In genomic region chr2:45713591-45713990, GRCh38 we compare ENCODE assay signal across 22 cellular contexts.
DNase-seq lines count a peak whose midpoint lies in the region; ATAC-seq and TF ChIP-seq lines count a peak whose summit lies in the region.
"Had no signal": no experiment of that assay in that cellular context is flagged by ENCODE, and none has a peak within 500 bp of the region (broad histone marks: within the 10 kb centered on the region; RNA-seq: fewer than 3 reads in every experiment).

No MANE protein-coding gene starts in this region.

- intact Hi-C loops in Caco-2 (cut with micrococcal nuclease; ENCODE audit: unreplicated experiment), result no loop called here
- intact Hi-C loops in prostate gland (cut with DNase I), result no loop called here

- H3K4me1 ChIP-seq in BLaER1 (peaks cover 89% of the 10 kb centered on the region), MM.1S (ENCODE audit: low read length) (peaks cover 24% of the 10 kb centered on the region), Caco-2 (no peaks in the 10 kb centered on the region), prostate gland (replicated peaks) (no peaks in the 10 kb centered on the region)

- POLR2A ChIA-PET in Caco-2 (lab: Charles Lee), result no interaction called here

- TF ChIP-seq CTCF in MM.1S (IDR thresholded peaks at IDR 0.05; ENCODE audit: low read length), result no peak
- TF ChIP-seq CTCF in Caco-2 (IDR thresholded peaks at IDR 0.05; ENCODE audit: insufficient read depth in 1 of 2, low read depth in 1 of 2, low read length in 1 of 2, severe bottlenecking in 1 of 2, unreplicated experiment in 1 of 2), result no peak
- no peak for TF ChIP-seq CTCF in prostate gland (IDR thresholded peaks at IDR 0.05)

- H3K4me3 Mint-ChIP-seq in Caco-2 (ENCODE audit: unreplicated experiment), result no peak overlapping the region
- H3K4me3 Mint-ChIP-seq: T-cell had no signal

- H3K27me3 Mint-ChIP-seq in Caco-2 (ENCODE audit: insufficient read depth, unreplicated experiment), result no peaks in the 10 kb centered on the region
- H3K27me3 Mint-ChIP-seq: T-cell had no signal

- H3K27ac ChIP-seq in BLaER1 (no peak overlapping the region), MM.1S (ENCODE audit: low read length) (peak overlapping the region; percentile 53; the same call in 1 of the 2 replicates), prostate gland (no peak overlapping the region)
- H3K27ac ChIP-seq: 22Rv1, PC-9, RWPE1 had no signal

- no peak overlapping the region for H2AFZ ChIP-seq in MM.1S (ENCODE audit: low read length)
- H2AFZ ChIP-seq: PC-9 had no signal

- no peak overlapping the region for H3K27ac Mint-ChIP-seq in Caco-2 (ENCODE audit: unreplicated experiment)
- H3K27ac Mint-ChIP-seq: T-cell had no signal

- CTCF ChIA-PET in Caco-2 (lab: Charles Lee), result interaction anchor here (1.7 kb wide), 1 partner anchor 70 kb away, joined by 7 read pairs; no protein-coding TSS in a partner anchor

- no peaks in the 10 kb centered on the region for H3K36me3 Mint-ChIP-seq in Caco-2 (ENCODE audit: insufficient read depth, unreplicated experiment)

- H3K9me3 Mint-ChIP-seq in Caco-2 (ENCODE audit: unreplicated experiment), result no peaks in the 10 kb centered on the region

- peaks cover 8% of the 10 kb centered on the region for H3F3A ChIP-seq in MM.1S (ENCODE audit: insufficient read depth, low read length)

- H3K9me3 ChIP-seq in BLaER1 (peaks cover 28% of the 10 kb centered on the region), MM.1S (replicated peaks; ENCODE audit: insufficient read depth, low read length) (no peaks in the 10 kb centered on the region), Caco-2 (no peaks in the 10 kb centered on the region), prostate gland (no peaks in the 10 kb centered on the region)

- H4K20me1 ChIP-seq in BLaER1 (peaks cover 100% of the 10 kb centered on the region), MM.1S (ENCODE audit: insufficient read depth, low read length) (no peaks in the 10 kb centered on the region)

- peaks cover 12% of the 10 kb centered on the region; the same call in 1 of the 2 replicates for H3K79me2 ChIP-seq in MM.1S (ENCODE audit: low read length)

- H3K9ac ChIP-seq in BLaER1, result no peak overlapping the region
- peak overlapping the region; percentile 10; the same call in 1 of the 2 replicates for H3K9ac ChIP-seq in MM.1S (ENCODE audit: low read length)

- peak overlapping the region; percentile 32; the same call in 1 of the 2 replicates for H3K4me2 ChIP-seq in BLaER1
- peak overlapping the region; percentile 42 for H3K4me2 ChIP-seq in MM.1S (ENCODE audit: low read depth, low read length)
- H3K4me2 ChIP-seq: PC-9 had no signal

- H3K9me2 ChIP-seq in MM.1S (replicated peaks; ENCODE audit: insufficient read depth, low read length), result no peaks in the 10 kb centered on the region

- TF ChIP-seq POLR2A in erythroblast (IDR thresholded peaks at IDR 0.05; ENCODE audit: low read length) (no peak), prostate gland (IDR thresholded peaks at IDR 0.05) (no peak)

- H3K36me3 ChIP-seq in BLaER1 (peaks cover 92% of the 10 kb centered on the region), MM.1S (replicated peaks; ENCODE audit: insufficient read depth, low read length) (no peaks in the 10 kb centered on the region), Caco-2 (ENCODE audit: control insufficient read depth, insufficient read depth, low read length) (no peaks in the 10 kb centered on the region), prostate gland (no peaks in the 10 kb centered on the region)

- DNase-seq in MM.1S (peak; percentile 67), DMS114 treated with DMSO at 0.1 percent for 48 hours (lab: John Stamatoyannopoulos, UW; ENCODE audit: unreplicated experiment) (no peak), erythroblast (lab: John Stamatoyannopoulos, UW) (no peak), Caco-2 (no peak), prostate gland (ENCODE audit: low spot score) (no peak)
- DNase-seq: DMS 273 treated with DMSO at 0.1 percent for 48 hours, GDM1, NCI-H1105 treated with DMSO at 0.1 percent for 48 hours, NCI-H187, NCI-H2107, NCI-H510A, NCI-H748 treated with DMSO at 0.1 percent for 48 hours, PC-9, SIG-M5, T-cell had no signal

- ATAC-seq in GM21381 (IDR thresholded peaks at IDR 0.05; ENCODE audit: unreplicated experiment) (peak; percentile 53), HG02884 (IDR thresholded peaks at IDR 0.05; ENCODE audit: unreplicated experiment) (peak; percentile 50)
- ATAC-seq: K562, SK-N-SH treated with all-trans-retinoic acid at 6 μM for 48 hours, T-cell had no signal

- no peaks in the 10 kb centered on the region for H3K4me1 Mint-ChIP-seq in Caco-2 (ENCODE audit: low read depth, unreplicated experiment)

- H3K27me3 ChIP-seq in BLaER1, result no peaks in the 10 kb centered on the region
- no peaks in the 10 kb centered on the region for H3K27me3 ChIP-seq in MM.1S (replicated peaks; ENCODE audit: insufficient read depth, low read length)
- H3K27me3 ChIP-seq in Caco-2 (replicated peaks; ENCODE audit: control insufficient read depth, insufficient read depth, low read length), result peaks cover 3% of the 10 kb centered on the region
- H3K27me3 ChIP-seq in prostate gland (replicated peaks; ENCODE audit: insufficient read depth), result no peaks in the 10 kb centered on the region

- BruUV-seq in Caco-2 (replicated peaks; lab: Mats Ljungman, UMichigan), result no TSS peak

- H3K4me3 ChIP-seq in BLaER1 (no peak overlapping the region), MM.1S (ENCODE audit: low read length) (no peak overlapping the region; the same call in 1 of the 2 replicates), Caco-2 (ENCODE audit: low read depth, low read length) (no peak overlapping the region), prostate gland (no peak overlapping the region)
- H3K4me3 ChIP-seq: K562, PC-9 had no signal
